Comparison of ENCODE assay signal across 12 cellular contexts in the genomic region with DNA sequence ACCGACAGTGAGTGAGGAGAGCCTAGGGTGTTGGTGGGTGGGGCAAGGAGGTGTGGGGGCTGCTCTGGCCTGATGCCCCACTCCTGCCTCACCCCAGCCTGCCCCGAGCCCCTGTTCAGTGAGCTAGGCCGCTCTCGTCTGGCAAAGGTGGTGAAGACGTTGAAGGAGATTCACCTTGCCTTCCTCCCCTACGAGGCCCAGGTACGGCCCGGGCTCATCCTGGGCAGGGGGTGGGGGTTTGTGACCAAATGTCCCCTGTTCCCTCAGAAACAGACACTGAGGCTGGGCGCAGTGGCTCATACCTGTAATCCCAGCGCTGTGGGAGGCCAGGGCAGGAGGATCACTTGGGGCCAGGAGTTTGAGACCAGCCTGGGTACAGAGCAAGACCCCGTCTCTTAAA. TPM values are rescaled to one million over a fixed set of nuclear protein-coding genes. Genes with fewer than 3 reads are reported as not detected.
"Had no signal": no experiment of that assay in that cellular context is flagged by ENCODE, and none has a peak within 500 bp of the region (broad histone marks: within the 10 kb centered on the region; RNA-seq: fewer than 3 reads in every experiment).

No MANE protein-coding gene starts in this region.

- H3K36me3 ChIP-seq: HAP-1 had no signal

- H3K4me3 ChIP-seq: GM23248, GM23338, HAP-1 had no signal

- FAIRE-seq: H1, H54 had no signal

- H3K27ac ChIP-seq: GM23248 had no signal

- H3K4me2 ChIP-seq: GM23338 had no signal

- ATAC-seq: HCT116 had no signal

- H2AFZ ChIP-seq: GM23248, GM23338 had no signal

- H3K9me3 ChIP-seq: HAP-1 had no signal

- H3K9ac ChIP-seq: GM23248 had no signal

- H3K4me1 ChIP-seq: HAP-1 had no signal

- DNase-seq: GM23248, GOT3, HCEC 1CT, HFFc6 had no signal

RNA-seq across cellular contexts. Expression of gene PCP2, which starts 7.3 kb away (rescaled TPM):
- total RNA-seq: GM23248, GM23338, H1, H4, H7, H9, HFFc6 had no signal
- polyA plus RNA-seq: GM23248, GM23338, H1 had no signal

RNA-seq across cellular contexts. Expression of gene RETN, which starts 28.0 kb away (rescaled TPM):
- total RNA-seq: GM23248, GM23338, H1, H4, H7, H9, HFFc6 had no signal
- polyA plus RNA-seq: GM23248, GM23338, H1 had no signal
